Comparison of ENCODE assay signal across 22 cellular contexts in genomic region chr7:115086146-115086841, GRCh38.
A peak's percentile ranks its signal among the peaks of the same experiment; 100 is the strongest.
DNase-seq lines count a peak whose midpoint lies in the region; ATAC-seq, FAIRE-seq and TF ChIP-seq lines count a peak whose summit lies in the region.
"Had no signal": no experiment of that assay in that cellular context is flagged by ENCODE, and none has a peak within 500 bp of the region (broad histone marks: within the 10 kb centered on the region; RNA-seq: fewer than 3 reads in every experiment).

No MANE protein-coding gene starts in this region.

- peaks cover 11% of the 10 kb centered on the region for H3K27me3 Mint-ChIP-seq in activated CD4-positive, alpha-beta T cell treated with anti-CD3 and anti-CD28 coated beads, Interleukin-2, amount 10 ng/mL, durations not matched to agents 7 days and 5 days
- H3K27me3 Mint-ChIP-seq in activated CD8-positive, alpha-beta memory T cell treated with anti-CD3 and anti-CD28 coated beads, Interleukin-2, amount 10 ng/mL, durations not matched to agents 7 days and 5 days = no peaks in the 10 kb centered on the region
- H3K27me3 Mint-ChIP-seq: dendritic cell treated with granulocyte-macrophage colony-stimulating factor and Interleukin-4, amounts not matched to agents 40 ng/mL and 50 ng/mL, for 4 days had no signal

- peak; percentile 41 for FAIRE-seq in keratinocyte (lab: Jason Lieb, UNC)
- FAIRE-seq: endometrium, GM12892, kidney had no signal

- H3K36me3 ChIP-seq in SJSA1 = no peaks in the 10 kb centered on the region
- no peaks in the 10 kb centered on the region for H3K36me3 ChIP-seq in keratinocyte (ENCODE audit: control insufficient read depth in 2 of 2, extremely low read depth in 1 of 2, insufficient read depth in 2 of 2, low read length in 2 of 2)
- no peaks in the 10 kb centered on the region for H3K36me3 ChIP-seq in vagina
- H3K36me3 ChIP-seq: prostate gland, stomach, transverse colon had no signal

- no peak overlapping the region for H3K9ac ChIP-seq in keratinocyte (ENCODE audit: control insufficient read depth, extremely low read depth, insufficient read depth, low read length)

- POLR2A ChIA-PET in activated CD4-positive, alpha-beta T cell treated with anti-CD3 and anti-CD28 coated beads, Interleukin-2, amount 10 ng/mL, durations not matched to agents 7 days and 5 days (lab: Charles Lee) = no interaction called here

- H3K27ac Mint-ChIP-seq in activated CD4-positive, alpha-beta T cell treated with anti-CD3 and anti-CD28 coated beads, Interleukin-2, amount 10 ng/mL, durations not matched to agents 7 days and 5 days = no peak overlapping the region
- no peak overlapping the region for H3K27ac Mint-ChIP-seq in activated CD8-positive, alpha-beta memory T cell treated with anti-CD3 and anti-CD28 coated beads, Interleukin-2, amount 10 ng/mL, durations not matched to agents 7 days and 5 days
- H3K27ac Mint-ChIP-seq: activated T-helper 1 cell treated with anti-CD3 and anti-CD28 coated beads, Interleukin-12 subunit alpha, Interleukin-12 subunit beta, Interleukin-2, Interleukin-4 antibody, amounts not matched to agents 30 ng/mL and 10 ng/mL and 1 ng/mL, durations not matched to agents 14 hours and 24 hours and 36 hours; dendritic cell treated with granulocyte-macrophage colony-stimulating factor and Interleukin-4, amounts not matched to agents 40 ng/mL and 50 ng/mL, for 4 days had no signal

- CTCF ChIA-PET in activated CD4-positive, alpha-beta T cell treated with anti-CD3 and anti-CD28 coated beads, Interleukin-2, amount 10 ng/mL, durations not matched to agents 7 days and 5 days (lab: Charles Lee) = interaction anchor here (1.0 kb wide), 1 partner anchor 19 kb away, joined by 3 read pairs; no protein-coding TSS in a partner anchor
- CTCF ChIA-PET in activated CD8-positive, alpha-beta memory T cell treated with anti-CD3 and anti-CD28 coated beads, Interleukin-2, amount 10 ng/mL, durations not matched to agents 7 days and 5 days (lab: Charles Lee) = no interaction called here

- H3K9me1 ChIP-seq in keratinocyte (ENCODE audit: control insufficient read depth, extremely low read depth, insufficient read depth, low read length) = no peaks in the 10 kb centered on the region

- TF ChIP-seq CTCF in keratinocyte (optimal IDR thresholded peaks at IDR 0.05 in 1 of 3, IDR thresholded peaks at IDR 0.05 in 1 of 3, conservative IDR thresholded peaks at IDR 0.05 in 1 of 3; ENCODE audit: extremely low read depth in 1 of 3, insufficient read depth in 2 of 3, low read length in 3 of 3) (no peak), vagina (IDR thresholded peaks at IDR 0.05) (no peak)

- no peaks in the 10 kb centered on the region for H3K27me3 ChIP-seq in SJSA1 (replicated peaks)
- H3K27me3 ChIP-seq in keratinocyte (ENCODE audit: control insufficient read depth, extremely low read depth, insufficient read depth, low read length) = no peaks in the 10 kb centered on the region
- H3K27me3 ChIP-seq in vagina = no peaks in the 10 kb centered on the region
- H3K27me3 ChIP-seq: stomach, transverse colon had no signal

- TF ChIP-seq POLR2A in vagina (IDR thresholded peaks at IDR 0.05) = no peak

- no peaks in the 10 kb centered on the region for H3K79me2 ChIP-seq in keratinocyte (ENCODE audit: control insufficient read depth, insufficient read depth, low read length)

- H3K4me2 ChIP-seq in keratinocyte (ENCODE audit: control insufficient read depth, extremely low read depth, insufficient read depth, low read depth, low read length) = no peak overlapping the region

- H3K9me3 Mint-ChIP-seq in activated CD4-positive, alpha-beta T cell treated with anti-CD3 and anti-CD28 coated beads, Interleukin-2, amount 10 ng/mL, durations not matched to agents 7 days and 5 days = peaks cover 2% of the 10 kb centered on the region
- H3K9me3 Mint-ChIP-seq in activated CD8-positive, alpha-beta memory T cell treated with anti-CD3 and anti-CD28 coated beads, Interleukin-2, amount 10 ng/mL, durations not matched to agents 7 days and 5 days (ENCODE audit: low read depth) = no peaks in the 10 kb centered on the region
- H3K9me3 Mint-ChIP-seq: dendritic cell treated with granulocyte-macrophage colony-stimulating factor and Interleukin-4, amounts not matched to agents 40 ng/mL and 50 ng/mL, for 4 days had no signal

- H3K9me3 ChIP-seq in SJSA1 (replicated peaks) (no peaks in the 10 kb centered on the region), keratinocyte (ENCODE audit: control insufficient read depth, low read depth, low read length) (no peaks in the 10 kb centered on the region), vagina (no peaks in the 10 kb centered on the region)
- H3K9me3 ChIP-seq: prostate gland, stomach, transverse colon had no signal

- H2AFZ ChIP-seq in keratinocyte (ENCODE audit: control insufficient read depth, low read length) = no peak overlapping the region

- intact Hi-C loops in vagina (cut with DNase I) = no loop called here

- H3K27ac ChIP-seq in SJSA1 = peak overlapping the region; percentile 55; the same call in 1 of the 2 replicates
- H3K27ac ChIP-seq in keratinocyte (ENCODE audit: control insufficient read depth, insufficient read depth, low read length) = no peak overlapping the region
- H3K27ac ChIP-seq in vagina = no peak overlapping the region
- H3K27ac ChIP-seq: prostate gland, stomach, transverse colon had no signal

- no peaks in the 10 kb centered on the region for H3K4me1 Mint-ChIP-seq in activated CD4-positive, alpha-beta T cell treated with anti-CD3 and anti-CD28 coated beads, Interleukin-2, amount 10 ng/mL, durations not matched to agents 7 days and 5 days
- no peaks in the 10 kb centered on the region for H3K4me1 Mint-ChIP-seq in activated CD8-positive, alpha-beta memory T cell treated with anti-CD3 and anti-CD28 coated beads, Interleukin-2, amount 10 ng/mL, durations not matched to agents 7 days and 5 days

- H3K4me3 ChIP-seq in SJSA1 (no peak overlapping the region), keratinocyte (ENCODE audit: control insufficient read depth in 2 of 3, extremely low read depth in 1 of 3, insufficient read depth in 2 of 3, low read depth in 1 of 3, low read length in 3 of 3) (no peak overlapping the region), vagina (no peak overlapping the region)
- H3K4me3 ChIP-seq: prostate gland, stomach, transverse colon had no signal

- dilution Hi-C loops in keratinocyte (cut with MboI; ENCODE audit: extremely low pct_ligation_motif_present, low sequenced_read_pairs) = no loop called here

- no peaks in the 10 kb centered on the region for H3K36me3 Mint-ChIP-seq in activated CD4-positive, alpha-beta T cell treated with anti-CD3 and anti-CD28 coated beads, Interleukin-2, amount 10 ng/mL, durations not matched to agents 7 days and 5 days (ENCODE audit: low read depth)
- no peaks in the 10 kb centered on the region for H3K36me3 Mint-ChIP-seq in activated CD8-positive, alpha-beta memory T cell treated with anti-CD3 and anti-CD28 coated beads, Interleukin-2, amount 10 ng/mL, durations not matched to agents 7 days and 5 days

- peak; percentile 32 for DNase-seq in DMS53 (lab: John Stamatoyannopoulos, UW)
- DNase-seq in DMS53 treated with DMSO at 0.1 percent for 48 hours (lab: John Stamatoyannopoulos, UW; ENCODE audit: unreplicated experiment) = no peak
- DNase-seq in SJSA1 (ENCODE audit: low read depth in 1 of 2, low spot score in 2 of 2) = no peak
- no peak for DNase-seq in keratinocyte (ENCODE audit: low read depth, low spot score)
- DNase-seq in activated CD4-positive, alpha-beta T cell treated with anti-CD3 and anti-CD28 coated beads, Interleukin-2, amount 10 ng/mL, durations not matched to agents 7 days and 5 days = no peak
- no peak for DNase-seq in vagina (ENCODE audit: extremely low spot score in 2 of 2)
- DNase-seq in activated CD8-positive, alpha-beta memory T cell treated with anti-CD3 and anti-CD28 coated beads, Interleukin-2, amount 10 ng/mL, durations not matched to agents 7 days and 5 days = no peak
- DNase-seq: 8988T; activated naive CD4-positive, alpha-beta T cell treated with anti-CD3 and anti-CD28 coated beads, Interleukin-2, amount 50 U/mL, for 16 hours; COR-L47; Karpas-422; kidney; NCI-H1694 treated with DMSO at 0.1 percent for 48 hours; stomach; T-helper 9 cell; transverse colon had no signal

- no peak overlapping the region for H3K4me3 Mint-ChIP-seq in activated CD4-positive, alpha-beta T cell treated with anti-CD3 and anti-CD28 coated beads, Interleukin-2, amount 10 ng/mL, durations not matched to agents 7 days and 5 days
- no peak overlapping the region for H3K4me3 Mint-ChIP-seq in activated CD8-positive, alpha-beta memory T cell treated with anti-CD3 and anti-CD28 coated beads, Interleukin-2, amount 10 ng/mL, durations not matched to agents 7 days and 5 days
- H3K4me3 Mint-ChIP-seq: activated T-helper 1 cell treated with anti-CD3 and anti-CD28 coated beads, Interleukin-12 subunit alpha, Interleukin-12 subunit beta, Interleukin-2, Interleukin-4 antibody, amounts not matched to agents 30 ng/mL and 10 ng/mL and 1 ng/mL, durations not matched to agents 14 hours and 24 hours and 36 hours; dendritic cell treated with granulocyte-macrophage colony-stimulating factor and Interleukin-4, amounts not matched to agents 40 ng/mL and 50 ng/mL, for 4 days had no signal

- H3K4me1 ChIP-seq in SJSA1 (replicated peaks) (peaks cover 30% of the 10 kb centered on the region), keratinocyte (ENCODE audit: control insufficient read depth, extremely low read depth, insufficient read depth, low read length) (peaks cover 10% of the 10 kb centered on the region), vagina (no peaks in the 10 kb centered on the region)
- H3K4me1 ChIP-seq: prostate gland had no signal

- no peaks in the 10 kb centered on the region for H4K20me1 ChIP-seq in keratinocyte (ENCODE audit: control insufficient read depth, extremely low read depth, insufficient read depth, low read length)

- no peak for ATAC-seq in HG03159 (IDR thresholded peaks at IDR 0.05; ENCODE audit: unreplicated experiment)
- ATAC-seq in activated CD8-positive, alpha-beta memory T cell treated with anti-CD3 and anti-CD28 coated beads, Interleukin-2, amount 10 ng/mL, durations not matched to agents 7 days and 5 days = no peak
